1 cellular context compared by ENCODE assay signal in the genomic region with DNA sequence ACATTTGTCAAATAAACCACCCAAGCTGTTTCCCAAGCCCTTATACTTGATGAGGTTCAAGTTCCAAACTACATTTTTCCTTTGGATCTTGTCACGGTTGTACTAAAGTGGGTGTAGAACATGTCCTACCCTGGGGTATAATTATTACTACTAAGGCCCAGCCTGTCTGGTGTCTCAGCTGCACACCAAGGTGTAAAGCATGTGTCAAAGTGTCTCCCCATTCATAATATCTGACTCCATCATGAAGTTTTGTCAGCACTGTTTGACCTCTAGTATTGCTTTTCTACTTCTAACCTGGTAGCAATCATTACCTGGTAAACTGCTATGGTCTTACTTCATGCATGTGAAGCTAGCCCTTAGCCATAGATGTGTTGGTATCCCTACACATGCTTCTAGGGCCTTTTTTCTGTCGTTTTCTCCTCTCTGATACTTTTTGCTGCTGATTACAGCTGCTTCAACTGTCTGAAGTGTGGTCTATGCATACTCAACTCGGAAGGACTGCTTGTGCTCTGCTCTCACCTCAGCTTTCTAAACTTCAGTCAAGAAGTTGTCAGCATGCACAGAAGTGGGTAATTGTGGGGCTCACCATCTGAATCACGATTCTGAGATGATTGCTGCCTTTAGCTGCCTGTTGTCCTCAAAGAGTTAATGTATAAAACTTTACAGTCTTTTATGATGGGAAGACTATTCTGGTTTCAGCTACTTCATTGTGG.
TF ChIP-seq lines count a peak whose summit lies in the region.

No MANE protein-coding gene starts in this region.

TF ChIP-seq in K562, 482 proteins besides CTCF, POLR2A, EP300 and RAD21 (continued from another document):
- no peak for TF ChIP-seq E2F4 (CRISPR knock-in tag; IDR thresholded peaks at IDR 0.05; ENCODE audit: low read depth)
TF ChIP-seq in K562: peak in this region for 1.
